Comparison of ENCODE assay signal across 30 cellular contexts in genomic region chr12:54040648-54041047, GRCh38. TPM values are rescaled to one million over a fixed set of nuclear protein-coding genes. Genes with fewer than 3 reads are reported as not detected.
"Had no signal": no experiment of that assay in that cellular context is flagged by ENCODE, and none has a peak within 500 bp of the region (broad histone marks: within the 10 kb centered on the region; RNA-seq: fewer than 3 reads in every experiment).

No MANE protein-coding gene starts in this region.

- H3K4me1 Mint-ChIP-seq: activated T-helper 17 cell treated with anti-CD3 and anti-CD28 coated beads, Interleukin-2, amount 50 U/mL, for 72 hours; stimulated activated effector memory CD8-positive, alpha-beta T cell treated with anti-CD3 and anti-CD28 coated beads, Interleukin-12 subunit alpha, Interleukin-12 subunit beta, amount 100 ng/mL, for 72 hours had no signal

- H3K9me3 ChIP-seq: gastroesophageal sphincter, left ventricle myocardium inferior, mucosa of descending colon, ovary, upper lobe of left lung had no signal

- H3K4me3 ChIP-seq: gastroesophageal sphincter, hepatocyte, left ventricle myocardium inferior, lung, mucosa of descending colon, ovary, upper lobe of left lung had no signal

- H3K27ac Mint-ChIP-seq: activated CD4-positive, alpha-beta memory T cell treated with anti-CD3 and anti-CD28 coated beads, Interleukin-2, amount 10 ng/mL, durations not matched to agents 7 days and 5 days; activated CD4-positive, alpha-beta T cell treated with anti-CD3 and anti-CD28 coated beads, Interleukin-2, amount 10 ng/mL, durations not matched to agents 7 days and 5 days; activated naive CD8-positive, alpha-beta T cell treated with anti-CD3 and anti-CD28 coated beads, Interleukin-2, amount 50 U/mL, for 24 hours; activated T-helper 17 cell treated with anti-CD3 and anti-CD28 coated beads, Interleukin-2, amount 50 U/mL, for 72 hours; progenitor cell of endocrine pancreas; stimulated activated effector memory CD8-positive, alpha-beta T cell treated with anti-CD3 and anti-CD28 coated beads, Interleukin-12 subunit alpha, Interleukin-12 subunit beta, amount 100 ng/mL, for 72 hours; stimulated activated naive CD8-positive, alpha-beta T cell treated with anti-CD3 and anti-CD28 coated beads, Interleukin-15, amount 100 ng/mL, for 72 hours; T-helper 1 cell treated with Interleukin-12 subunit alpha and Interleukin-12 subunit beta and Interleukin-4 antibody, amounts not matched to agents 30 μg/mL and 1 μg/mL, for 36 hours had no signal

- H3K79me2 ChIP-seq: hepatocyte had no signal

- ATAC-seq: activated naive CD8-positive, alpha-beta T cell treated with anti-CD3 and anti-CD28 coated beads, Interleukin-2, amount 50 U/mL, for 24 hours; activated T-cell treated with anti-CD3 and anti-CD28 coated beads, Interleukin-2, amount 50 U/mL, for 4 hours; activated T-helper 17 cell treated with anti-CD3 and anti-CD28 coated beads, Interleukin-2, amount 50 U/mL, for 72 hours; mucosa of descending colon; stimulated activated effector memory CD8-positive, alpha-beta T cell treated with anti-CD3 and anti-CD28 coated beads, Interleukin-12 subunit alpha, Interleukin-12 subunit beta, amount 100 ng/mL, for 72 hours; stimulated activated naive CD8-positive, alpha-beta T cell treated with anti-CD3 and anti-CD28 coated beads, Interleukin-15, amount 100 ng/mL, for 72 hours had no signal

- H3K27me3 ChIP-seq: ovary had no signal

- H3K4me2 ChIP-seq: hepatocyte had no signal

- H3K4me1 ChIP-seq: left ventricle myocardium inferior, upper lobe of left lung had no signal

- H3K9me3 Mint-ChIP-seq: activated CD4-positive, alpha-beta memory T cell treated with anti-CD3 and anti-CD28 coated beads, Interleukin-2, amount 10 ng/mL, durations not matched to agents 7 days and 5 days; activated CD4-positive, alpha-beta T cell treated with anti-CD3 and anti-CD28 coated beads, Interleukin-2, amount 10 ng/mL, durations not matched to agents 7 days and 5 days; activated naive CD8-positive, alpha-beta T cell treated with anti-CD3 and anti-CD28 coated beads, Interleukin-2, amount 50 U/mL, for 24 hours; activated T-cell treated with anti-CD3 and anti-CD28 coated beads, Interleukin-2, amount 50 U/mL, for 4 hours; activated T-helper 17 cell treated with anti-CD3 and anti-CD28 coated beads, Interleukin-2, amount 50 U/mL, for 72 hours; stimulated activated effector memory CD8-positive, alpha-beta T cell treated with anti-CD3 and anti-CD28 coated beads, Interleukin-12 subunit alpha, Interleukin-12 subunit beta, amount 100 ng/mL, for 72 hours; stimulated activated naive CD8-positive, alpha-beta T cell treated with anti-CD3 and anti-CD28 coated beads, Interleukin-15, amount 100 ng/mL, for 72 hours; T-helper 1 cell treated with Interleukin-12 subunit alpha and Interleukin-12 subunit beta and Interleukin-4 antibody, amounts not matched to agents 30 μg/mL and 1 μg/mL, for 36 hours had no signal

- H3K27ac ChIP-seq: hepatocyte, left ventricle myocardium inferior, upper lobe of left lung had no signal

- H3K36me3 Mint-ChIP-seq: stimulated activated effector memory CD8-positive, alpha-beta T cell treated with anti-CD3 and anti-CD28 coated beads, Interleukin-12 subunit alpha, Interleukin-12 subunit beta, amount 100 ng/mL, for 72 hours had no signal

- H2AFZ ChIP-seq: hepatocyte had no signal

- H3K4me3 Mint-ChIP-seq: activated CD4-positive, alpha-beta memory T cell treated with anti-CD3 and anti-CD28 coated beads, Interleukin-2, amount 10 ng/mL, durations not matched to agents 7 days and 5 days; activated CD4-positive, alpha-beta T cell treated with anti-CD3 and anti-CD28 coated beads, Interleukin-2, amount 10 ng/mL, durations not matched to agents 7 days and 5 days; activated naive CD8-positive, alpha-beta T cell treated with anti-CD3 and anti-CD28 coated beads, Interleukin-2, amount 50 U/mL, for 24 hours; activated T-cell treated with anti-CD3 and anti-CD28 coated beads, Interleukin-2, amount 50 U/mL, for 4 hours; activated T-helper 17 cell treated with anti-CD3 and anti-CD28 coated beads, Interleukin-2, amount 50 U/mL, for 72 hours; stimulated activated effector memory CD8-positive, alpha-beta T cell treated with anti-CD3 and anti-CD28 coated beads, Interleukin-12 subunit alpha, Interleukin-12 subunit beta, amount 100 ng/mL, for 72 hours; stimulated activated naive CD8-positive, alpha-beta T cell treated with anti-CD3 and anti-CD28 coated beads, Interleukin-15, amount 100 ng/mL, for 72 hours; T-helper 1 cell treated with Interleukin-12 subunit alpha and Interleukin-12 subunit beta and Interleukin-4 antibody, amounts not matched to agents 30 μg/mL and 1 μg/mL, for 36 hours had no signal

- H3K36me3 ChIP-seq: gastroesophageal sphincter, left ventricle myocardium inferior, ovary, upper lobe of left lung had no signal

- DNase-seq: activated CD4-positive, alpha-beta memory T cell treated with anti-CD3 and anti-CD28 coated beads, Interleukin-2, amount 10 ng/mL, durations not matched to agents 7 days and 5 days; activated CD4-positive, alpha-beta T cell treated with anti-CD3 and anti-CD28 coated beads, Interleukin-2, amount 10 ng/mL, durations not matched to agents 7 days and 5 days; activated CD4-positive, CD25-positive, alpha-beta regulatory T cell treated with anti-CD3 and anti-CD28 coated beads, Interleukin-2, amount 50 U/mL, for 72 hours; activated gamma-delta T cell treated with Interleukin-2 at 50 U/mL for 16 hours; activated naive CD4-positive, alpha-beta T cell treated with anti-CD3 and anti-CD28 coated beads, Interleukin-2, amount 50 U/mL, for 16 hours; activated naive CD8-positive, alpha-beta T cell treated with anti-CD3 and anti-CD28 coated beads, Interleukin-2, amount 50 U/mL, for 24 hours; activated T-cell treated with anti-CD3 and anti-CD28 coated beads, Interleukin-2, amount 50 U/mL, for 4 hours; anterior cingulate cortex; dermis blood vessel endothelial cell; effector CD4-positive, alpha-beta T cell; left ventricle myocardium inferior; mesendoderm; mucosa of descending colon; retina; stimulated activated CD4-positive, alpha-beta T cell treated with anti-CD3 and anti-CD28 coated beads, Interleukin-4, amount 100 ng/mL, for 24 hours; stimulated activated naive CD8-positive, alpha-beta T cell treated with anti-CD3 and anti-CD28 coated beads, Interleukin-15, amount 100 ng/mL, for 72 hours; substantia nigra; T-helper 9 cell; upper lobe of left lung had no signal

RNA-seq across cellular contexts. Expression of gene HOXC5, which starts 7.8 kb away (rescaled TPM):
- total RNA-seq: activated CD4-positive, alpha-beta memory T cell treated with anti-CD3 and anti-CD28 coated beads, Interleukin-2, amount 10 ng/mL, durations not matched to agents 7 days and 5 days; activated CD4-positive, alpha-beta T cell treated with anti-CD3 and anti-CD28 coated beads, Interleukin-2, amount 10 ng/mL, durations not matched to agents 7 days and 5 days; activated T-cell treated with anti-CD3 and anti-CD28 coated beads, Interleukin-2, amount 50 U/mL, for 4 hours; activated T-helper 17 cell treated with anti-CD3 and anti-CD28 coated beads, Interleukin-2, amount 50 U/mL, for 72 hours; dermis blood vessel endothelial cell; left ventricle myocardium inferior; mucosa of descending colon had no signal
- polyA plus RNA-seq: neural cell, thymus had no signal

RNA-seq across cellular contexts. Expression of gene HOXC6, which starts 12.4 kb away (rescaled TPM):
- total RNA-seq: activated CD4-positive, alpha-beta memory T cell treated with anti-CD3 and anti-CD28 coated beads, Interleukin-2, amount 10 ng/mL, durations not matched to agents 7 days and 5 days; activated CD4-positive, alpha-beta T cell treated with anti-CD3 and anti-CD28 coated beads, Interleukin-2, amount 10 ng/mL, durations not matched to agents 7 days and 5 days; activated T-cell treated with anti-CD3 and anti-CD28 coated beads, Interleukin-2, amount 50 U/mL, for 4 hours; activated T-helper 17 cell treated with anti-CD3 and anti-CD28 coated beads, Interleukin-2, amount 50 U/mL, for 72 hours; left ventricle myocardium inferior had no signal
- polyA plus RNA-seq: neural cell had no signal

RNA-seq across cellular contexts. Expression of gene HOXC4, which starts 13.0 kb away (rescaled TPM):
- total RNA-seq: activated CD4-positive, alpha-beta T cell treated with anti-CD3 and anti-CD28 coated beads, Interleukin-2, amount 10 ng/mL, durations not matched to agents 7 days and 5 days; dermis blood vessel endothelial cell; left ventricle myocardium inferior had no signal
- polyA plus RNA-seq: neural cell had no signal

RNA-seq across cellular contexts. Expression of gene HOXC8, which starts 31.9 kb away (rescaled TPM):
- total RNA-seq: activated CD4-positive, alpha-beta memory T cell treated with anti-CD3 and anti-CD28 coated beads, Interleukin-2, amount 10 ng/mL, durations not matched to agents 7 days and 5 days; activated CD4-positive, alpha-beta T cell treated with anti-CD3 and anti-CD28 coated beads, Interleukin-2, amount 10 ng/mL, durations not matched to agents 7 days and 5 days; activated T-cell treated with anti-CD3 and anti-CD28 coated beads, Interleukin-2, amount 50 U/mL, for 4 hours; activated T-helper 17 cell treated with anti-CD3 and anti-CD28 coated beads, Interleukin-2, amount 50 U/mL, for 72 hours; dermis blood vessel endothelial cell; left ventricle myocardium inferior; lung; mucosa of descending colon; progenitor cell of endocrine pancreas; upper lobe of left lung had no signal
- polyA plus RNA-seq: neural cell had no signal

RNA-seq across cellular contexts. Expression of gene HOXC9, which starts 40.7 kb away (rescaled TPM):
- total RNA-seq: activated CD4-positive, alpha-beta memory T cell treated with anti-CD3 and anti-CD28 coated beads, Interleukin-2, amount 10 ng/mL, durations not matched to agents 7 days and 5 days; activated CD4-positive, alpha-beta T cell treated with anti-CD3 and anti-CD28 coated beads, Interleukin-2, amount 10 ng/mL, durations not matched to agents 7 days and 5 days; activated T-cell treated with anti-CD3 and anti-CD28 coated beads, Interleukin-2, amount 50 U/mL, for 4 hours; activated T-helper 17 cell treated with anti-CD3 and anti-CD28 coated beads, Interleukin-2, amount 50 U/mL, for 72 hours; gastroesophageal sphincter; left ventricle myocardium inferior; lung; mucosa of descending colon; progenitor cell of endocrine pancreas had no signal
- polyA plus RNA-seq: neural cell, small intestine had no signal
